In genomic region chr6:138535728-138536454, GRCh38 we compare ENCODE assay signal across 1 cellular context.
TF ChIP-seq lines count a peak whose summit lies in the region.

No MANE protein-coding gene starts in this region.

TF ChIP-seq in GM12878, 131 proteins besides CTCF, POLR2A, EP300 and RAD21 (continued from another document):
- TF ChIP-seq ZBTB4 (CRISPR knock-in tag; IDR thresholded peaks at IDR 0.05): no peak
- peak; percentile 25; the same call in 1 of the 2 replicates for TF ChIP-seq SPI1 (IDR thresholded peaks at IDR 0.05; ENCODE audit: borderline replicate concordance, insufficient read depth, low read depth, low read length)
